Comparison of ENCODE assay signal across 23 cellular contexts in the genomic region with DNA sequence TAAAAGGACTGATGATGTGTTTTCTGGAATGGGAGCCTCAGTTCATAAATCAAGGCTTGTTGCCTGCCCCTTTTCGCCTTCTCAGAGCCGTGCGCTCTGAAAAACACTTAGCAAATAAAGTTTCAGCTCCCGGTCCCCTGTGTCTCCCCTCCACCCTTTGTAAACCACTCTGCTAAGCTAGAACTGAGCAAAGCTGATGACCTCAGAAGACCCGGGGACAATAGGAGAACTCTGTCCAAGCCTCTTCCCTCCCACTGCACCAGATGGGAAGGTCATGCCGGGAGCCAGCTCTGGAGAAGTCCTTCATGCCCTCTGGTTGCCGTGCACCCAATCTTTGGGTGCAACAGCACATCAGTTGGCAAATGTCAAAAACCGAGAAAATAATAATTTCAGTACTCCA. TPM values are rescaled to one million over a fixed set of nuclear protein-coding genes. Genes with fewer than 3 reads are reported as not detected.
DNase-seq lines count a peak whose midpoint lies in the region; ATAC-seq and TF ChIP-seq lines count a peak whose summit lies in the region.
"Had no signal": no experiment of that assay in that cellular context is flagged by ENCODE, and none has a peak within 500 bp of the region (broad histone marks: within the 10 kb centered on the region; RNA-seq: fewer than 3 reads in every experiment).

No MANE protein-coding gene starts in this region.

- CTCF ChIA-PET in activated CD4-positive, alpha-beta T cell treated with anti-CD3 and anti-CD28 coated beads for 36 hours (lab: Charles Lee), result interaction anchor here (0.7 kb wide), 1 partner anchor 21 kb away, joined by 3 read pairs; no protein-coding TSS in a partner anchor

- no peaks in the 10 kb centered on the region for H3K9me3 Mint-ChIP-seq in activated T-helper 1 cell treated with anti-CD3 and anti-CD28 coated beads, Interleukin-12 subunit alpha, Interleukin-12 subunit beta, Interleukin-2, Interleukin-4 antibody, amounts not matched to agents 30 ng/mL and 10 ng/mL and 1 ng/mL, durations not matched to agents 14 hours and 24 hours and 36 hours
- H3K9me3 Mint-ChIP-seq in activated CD4-positive, alpha-beta T cell treated with anti-CD3 and anti-CD28 coated beads for 36 hours (ENCODE audit: low read depth), result no peaks in the 10 kb centered on the region
- H3K9me3 Mint-ChIP-seq: HFFc6 had no signal

- H3K4me1 ChIP-seq in tibial artery, result peaks cover 0 to 57% (median 33%) of the 10 kb centered on the region in 4 donors
- H3K4me1 ChIP-seq: HAP-1 had no signal

- no peaks in the 10 kb centered on the region for H3K9me3 ChIP-seq in WERI-Rb-1 (ENCODE audit: severe bottlenecking)
- H3K9me3 ChIP-seq in tibial artery, result no peaks in the 10 kb centered on the region
- H3K9me3 ChIP-seq: HAP-1 had no signal

- POLR2A ChIA-PET in activated CD4-positive, alpha-beta T cell treated with anti-CD3 and anti-CD28 coated beads for 36 hours (lab: Charles Lee), result no interaction called here

- peaks cover 3% of the 10 kb centered on the region for H3K27me3 Mint-ChIP-seq in activated T-helper 1 cell treated with anti-CD3 and anti-CD28 coated beads, Interleukin-12 subunit alpha, Interleukin-12 subunit beta, Interleukin-2, Interleukin-4 antibody, amounts not matched to agents 30 ng/mL and 10 ng/mL and 1 ng/mL, durations not matched to agents 14 hours and 24 hours and 36 hours (ENCODE audit: insufficient read depth)
- peaks cover 20% of the 10 kb centered on the region for H3K27me3 Mint-ChIP-seq in activated CD4-positive, alpha-beta T cell treated with anti-CD3 and anti-CD28 coated beads for 36 hours

- no peak for ATAC-seq in GM18867 (IDR thresholded peaks at IDR 0.05; ENCODE audit: unreplicated experiment)
- ATAC-seq in activated CD4-positive, alpha-beta T cell treated with anti-CD3 and anti-CD28 coated beads for 36 hours, result no peak

- H3K27me3 ChIP-seq in WERI-Rb-1 (ENCODE audit: insufficient read depth, low read depth, severe bottlenecking) (no peaks in the 10 kb centered on the region), tibial artery (no peaks in the 10 kb centered on the region)

- no peaks in the 10 kb centered on the region for H3K36me3 Mint-ChIP-seq in activated T-helper 1 cell treated with anti-CD3 and anti-CD28 coated beads, Interleukin-12 subunit alpha, Interleukin-12 subunit beta, Interleukin-2, Interleukin-4 antibody, amounts not matched to agents 30 ng/mL and 10 ng/mL and 1 ng/mL, durations not matched to agents 14 hours and 24 hours and 36 hours (ENCODE audit: low read depth)
- no peaks in the 10 kb centered on the region for H3K36me3 Mint-ChIP-seq in activated CD4-positive, alpha-beta T cell treated with anti-CD3 and anti-CD28 coated beads for 36 hours (ENCODE audit: low read depth)
- H3K36me3 Mint-ChIP-seq: CD4-positive, CD25-positive, alpha-beta regulatory T cell had no signal

- no peak for TF ChIP-seq CTCF in WERI-Rb-1 (IDR thresholded peaks at IDR 0.05; ENCODE audit: low read depth, low read length)
- no peak for TF ChIP-seq CTCF in tibial artery (IDR thresholded peaks at IDR 0.05)

- H3K4me1 Mint-ChIP-seq in activated T-helper 1 cell treated with anti-CD3 and anti-CD28 coated beads, Interleukin-12 subunit alpha, Interleukin-12 subunit beta, Interleukin-2, Interleukin-4 antibody, amounts not matched to agents 30 ng/mL and 10 ng/mL and 1 ng/mL, durations not matched to agents 14 hours and 24 hours and 36 hours (ENCODE audit: low read depth), result no peaks in the 10 kb centered on the region
- no peaks in the 10 kb centered on the region for H3K4me1 Mint-ChIP-seq in activated CD4-positive, alpha-beta T cell treated with anti-CD3 and anti-CD28 coated beads for 36 hours

- DNase-seq in NCI-H82 (lab: John Stamatoyannopoulos, UW) (peak; percentile 35), NCI-H82 treated with DMSO at 0.1 percent for 48 hours (lab: John Stamatoyannopoulos, UW; ENCODE audit: unreplicated experiment) (no peak), WERI-Rb-1 (peak; percentile 69), left kidney (ENCODE audit: low read depth, low spot score) (peak; percentile 38), tibial artery (no peak)
- DNase-seq in activated T-helper 1 cell treated with anti-CD3 and anti-CD28 coated beads, Interleukin-12 subunit alpha, Interleukin-12 subunit beta, Interleukin-2, Interleukin-4 antibody, amounts not matched to agents 30 ng/mL and 10 ng/mL and 1 ng/mL, durations not matched to agents 14 hours and 24 hours and 36 hours (ENCODE audit: low spot score), result no peak
- DNase-seq in activated CD4-positive, alpha-beta T cell treated with anti-CD3 and anti-CD28 coated beads for 36 hours, result no peak
- DNase-seq: 8988T; CD4-positive, CD25-positive, alpha-beta regulatory T cell; GOT3; HFFc6; KBM-7; NCI-H1105 treated with DMSO at 0.1 percent for 48 hours; NCI-H146; NCI-H1930; NCI-H2107; NCI-H524; NCI-H748 treated with DMSO at 0.1 percent for 48 hours; PC-9; SHP77 had no signal

- H3K27ac ChIP-seq in WERI-Rb-1, result no peak overlapping the region
- H3K27ac ChIP-seq in tibial artery, result peak overlapping the region; percentile 71 to 84
- H3K27ac ChIP-seq: PC-9 had no signal

- H3K4me3 Mint-ChIP-seq in activated T-helper 1 cell treated with anti-CD3 and anti-CD28 coated beads, Interleukin-12 subunit alpha, Interleukin-12 subunit beta, Interleukin-2, Interleukin-4 antibody, amounts not matched to agents 30 ng/mL and 10 ng/mL and 1 ng/mL, durations not matched to agents 14 hours and 24 hours and 36 hours, result no peak overlapping the region
- H3K4me3 Mint-ChIP-seq in activated CD4-positive, alpha-beta T cell treated with anti-CD3 and anti-CD28 coated beads for 36 hours, result no peak overlapping the region
- H3K4me3 Mint-ChIP-seq: CD4-positive, CD25-positive, alpha-beta regulatory T cell; HFFc6 had no signal

- H3K36me3 ChIP-seq in WERI-Rb-1 (no peaks in the 10 kb centered on the region), tibial artery (no peaks in the 10 kb centered on the region)
- H3K36me3 ChIP-seq: HAP-1 had no signal

- intact Hi-C loops in tibial artery (cut with DNase I; ENCODE audit: low total_unique reads), result no loop called here
- intact Hi-C loops in activated T-helper 1 cell treated with anti-CD3 and anti-CD28 coated beads, Interleukin-12 subunit alpha, Interleukin-12 subunit beta, Interleukin-2, Interleukin-4 antibody, amounts not matched to agents 30 ng/mL and 10 ng/mL and 1 ng/mL, durations not matched to agents 14 hours and 24 hours and 36 hours (cut with micrococcal nuclease), result no loop called here
- intact Hi-C loops in activated CD4-positive, alpha-beta T cell treated with anti-CD3 and anti-CD28 coated beads for 36 hours (cut with DNase I, micrococcal nuclease), result no loop called here

- H3K27ac Mint-ChIP-seq in activated T-helper 1 cell treated with anti-CD3 and anti-CD28 coated beads, Interleukin-12 subunit alpha, Interleukin-12 subunit beta, Interleukin-2, Interleukin-4 antibody, amounts not matched to agents 30 ng/mL and 10 ng/mL and 1 ng/mL, durations not matched to agents 14 hours and 24 hours and 36 hours, result no peak overlapping the region
- no peak overlapping the region for H3K27ac Mint-ChIP-seq in activated CD4-positive, alpha-beta T cell treated with anti-CD3 and anti-CD28 coated beads for 36 hours
- H3K27ac Mint-ChIP-seq: CD4-positive, CD25-positive, alpha-beta regulatory T cell; HFFc6 had no signal

- no peak overlapping the region for H3K4me3 ChIP-seq in WERI-Rb-1 (ENCODE audit: low read depth, low read length)
- no peak overlapping the region for H3K4me3 ChIP-seq in tibial artery
- H3K4me3 ChIP-seq: HAP-1, PC-9 had no signal

RNA-seq across cellular contexts. Expression of a gene that starts 39.2 kb away (rescaled TPM):
- total RNA-seq in activated T-helper 1 cell treated with anti-CD3 and anti-CD28 coated beads, Interleukin-12 subunit alpha, Interleukin-12 subunit beta, Interleukin-2, Interleukin-4 antibody, amounts not matched to agents 30 ng/mL and 10 ng/mL and 1 ng/mL, durations not matched to agents 14 hours and 24 hours and 36 hours, result not detected in 2 replicates
- total RNA-seq in activated CD4-positive, alpha-beta T cell treated with anti-CD3 and anti-CD28 coated beads for 36 hours, result not detected
- total RNA-seq: CD4-positive, CD25-positive, alpha-beta regulatory T cell; RPMI7951 had no signal

Comparison
In these comparisons a context has a peak if more than half of its experiments do, and no peak if none do; other contexts are left out.
1. DNase-seq: peak in NCI-H82 (single experiment), WERI-Rb-1 (single experiment) and left kidney (single experiment); none in NCI-H82 treated with DMSO at 0.1 percent for 48 hours (single experiment), tibial artery (0 of 2), activated T-helper 1 cell treated with anti-CD3 and anti-CD28 coated beads, Interleukin-12 subunit alpha, Interleukin-12 subunit beta, Interleukin-2, Interleukin-4 antibody, amounts not matched to agents 30 ng/mL and 10 ng/mL and 1 ng/mL, durations not matched to agents 14 hours and 24 hours and 36 hours (single experiment) and activated CD4-positive, alpha-beta T cell treated with anti-CD3 and anti-CD28 coated beads for 36 hours (single experiment).